8 cellular contexts compared by ENCODE assay signal in the genomic region with DNA sequence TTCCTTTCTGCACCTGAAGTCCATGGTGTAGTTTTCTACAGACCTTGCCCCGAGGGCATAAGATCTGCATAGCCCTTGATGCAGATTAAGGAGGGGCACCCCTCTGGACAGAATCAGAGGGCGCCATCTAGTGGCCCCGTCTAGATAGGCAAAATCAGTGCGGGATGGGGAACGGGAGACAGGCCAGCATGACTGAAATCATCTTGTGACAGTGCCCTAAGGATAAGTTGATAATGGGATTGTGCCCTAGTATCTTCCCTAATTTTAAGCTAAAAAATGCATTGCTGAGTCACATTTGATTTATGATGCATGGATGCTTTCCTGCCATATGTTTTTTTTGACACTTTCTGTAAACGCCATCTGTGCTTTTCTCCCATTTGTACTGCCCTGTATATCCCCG. TPM values are rescaled to one million over a fixed set of nuclear protein-coding genes. Genes with fewer than 3 reads are reported as not detected.
DNase-seq lines count a peak whose midpoint lies in the region; ATAC-seq, FAIRE-seq and TF ChIP-seq lines count a peak whose summit lies in the region.

No MANE protein-coding gene starts in this region.

- DNase-seq in AG04450 (ENCODE audit: low read depth, low spot score) = no peak
- DNase-seq in GM19239 (ENCODE audit: insufficient read length, low spot score) = peak; percentile 62
- peak; percentile 87 for DNase-seq in NCI-H345 (lab: John Stamatoyannopoulos, UW)
- DNase-seq in activated CD4-positive, alpha-beta T cell treated with anti-CD3 and anti-CD28 coated beads, Interleukin-2, amount 10 ng/mL, durations not matched to agents 24 days and 14 days = peak; percentile 90
- no peak for DNase-seq in coronary artery (ENCODE audit: low spot score)
- peak; percentile 64 for DNase-seq in lung (ENCODE audit: low spot score)
- DNase-seq in stimulated activated CD8-positive, alpha-beta memory T cell treated with anti-CD3 and anti-CD28 coated beads, Interleukin-2, amount 100 ng/mL, for 48 hours (ENCODE audit: low read depth in 2 of 2) = peak; percentile 55 to 73

- 34 to 45% methylated on average over 7 of the region's 7 CpGs for WGBS in lung, 2 donors

- CTCF ChIA-PET in AG04450 (lab: Charles Lee) = interaction anchor here (0.6 to 4.9 kb wide), 46 partner anchors 8 to 551 kb away, joined by 3 to 54 read pairs (median 5); a partner anchor contains a TSS

- H3K9me3 Mint-ChIP-seq in activated CD4-positive, alpha-beta T cell treated with anti-CD3 and anti-CD28 coated beads, Interleukin-2, amount 10 ng/mL, durations not matched to agents 24 days and 14 days = no peaks in the 10 kb centered on the region

- no peak for ATAC-seq in lung (ENCODE audit: insufficient read depth, low FRiP score)
- ATAC-seq in GM19467 (IDR thresholded peaks at IDR 0.05; ENCODE audit: unreplicated experiment) = no peak

- TF ChIP-seq CTCF in AG04450 (IDR thresholded peaks at IDR 0.05; ENCODE audit: low read depth, low read length) (peak; percentile 92), coronary artery (IDR thresholded peaks at IDR 0.05) (peak; percentile 48), lung (IDR thresholded peaks at IDR 0.05; ENCODE audit: control extremely low read depth, extremely low read depth) (peak; percentile 73)

- H3K27ac ChIP-seq in AG04450 (ENCODE audit: low read depth, low read length) (no peak overlapping the region), coronary artery (no peak overlapping the region), lung (ENCODE audit: low read depth in 1 of 2, low read length in 1 of 2) (no peak overlapping the region)

- peak; percentile 72 for FAIRE-seq in GM19239 (lab: Jason Lieb, UNC)

- no peak overlapping the region for H3K4me3 Mint-ChIP-seq in activated CD4-positive, alpha-beta T cell treated with anti-CD3 and anti-CD28 coated beads, Interleukin-2, amount 10 ng/mL, durations not matched to agents 24 days and 14 days

- peaks cover 20% of the 10 kb centered on the region for H3K4me1 Mint-ChIP-seq in activated CD4-positive, alpha-beta T cell treated with anti-CD3 and anti-CD28 coated beads, Interleukin-2, amount 10 ng/mL, durations not matched to agents 24 days and 14 days

- H3K36me3 ChIP-seq in lung (ENCODE audit: control insufficient read depth in 2 of 2, insufficient read depth in 2 of 2, low read length in 2 of 2) = peaks cover 14 to 30% of the 10 kb centered on the region in 2 donors

- POLR2A ChIA-PET in AG04450 (lab: Yijun Ruan, JAX) = no interaction called here

- H3K36me3 Mint-ChIP-seq in activated CD4-positive, alpha-beta T cell treated with anti-CD3 and anti-CD28 coated beads, Interleukin-2, amount 10 ng/mL, durations not matched to agents 24 days and 14 days (ENCODE audit: low read depth) = peaks cover 30% of the 10 kb centered on the region

- no peaks in the 10 kb centered on the region for H3K27me3 ChIP-seq in AG04450 (ENCODE audit: control insufficient read depth, insufficient read depth, low read length)
- H3K27me3 ChIP-seq in lung (ENCODE audit: control insufficient read depth, insufficient read depth) = no peaks in the 10 kb centered on the region

- H3K27ac Mint-ChIP-seq in activated CD4-positive, alpha-beta T cell treated with anti-CD3 and anti-CD28 coated beads, Interleukin-2, amount 10 ng/mL, durations not matched to agents 24 days and 14 days = no peak overlapping the region

- H3K4me3 ChIP-seq in AG04450 (ENCODE audit: low read depth, low read length) (no peak overlapping the region), coronary artery (no peak overlapping the region), lung (no peak overlapping the region)

- peaks cover 9% of the 10 kb centered on the region; the same call in 1 of the 2 replicates for H3K9me3 ChIP-seq in AG04450 (ENCODE audit: control insufficient read depth, insufficient read depth, low read length)
- peaks cover 0 to 2% of the 10 kb centered on the region in 2 donors for H3K9me3 ChIP-seq in lung (ENCODE audit: control insufficient read depth in 2 of 2, insufficient read depth in 1 of 2, low read length in 1 of 2)

- no peaks in the 10 kb centered on the region for H3K27me3 Mint-ChIP-seq in activated CD4-positive, alpha-beta T cell treated with anti-CD3 and anti-CD28 coated beads, Interleukin-2, amount 10 ng/mL, durations not matched to agents 24 days and 14 days

- intact Hi-C loops in activated CD4-positive, alpha-beta T cell treated with anti-CD3 and anti-CD28 coated beads, Interleukin-2, amount 10 ng/mL, durations not matched to agents 24 days and 14 days (cut with micrococcal nuclease) = no loop called here

- no peaks in the 10 kb centered on the region for H3K4me1 ChIP-seq in lung (ENCODE audit: control insufficient read depth in 2 of 2, insufficient read depth in 2 of 2, low read length in 2 of 2)

RNA-seq across cellular contexts. Expression of a gene that starts 19.1 kb away (rescaled TPM):
- 140 and 141 TPM in 2 replicates for polyA plus RNA-seq in AG04450 (2011; rRNA removed)
- 252 and 311 TPM in 2 replicates for polyA minus RNA-seq in AG04450 (2011; rRNA and poly(A)+ RNA removed)
- total RNA-seq in activated CD4-positive, alpha-beta T cell treated with anti-CD3 and anti-CD28 coated beads, Interleukin-2, amount 10 ng/mL, durations not matched to agents 24 days and 14 days = 592 and 598 TPM in 2 replicates
- total RNA-seq in lung = 100 to 1,000 TPM in 1 of 2 donors, 10 to 100 TPM in 1; 91.3 to 225 TPM
- 100 to 1,000 TPM in 1 of 2 donors, 10 to 100 TPM in 1; 79.8 to 151 TPM for polyA plus RNA-seq in lung

RNA-seq across cellular contexts. Expression of a gene that starts 58.3 kb away (rescaled TPM):
- 11.3 and 14.0 TPM in 2 replicates for polyA plus RNA-seq in AG04450 (2011; rRNA removed)
- 10.9 and 12.3 TPM in 2 replicates for polyA minus RNA-seq in AG04450 (2011; rRNA and poly(A)+ RNA removed)
- 44.4 and 50.8 TPM in 2 replicates for total RNA-seq in activated CD4-positive, alpha-beta T cell treated with anti-CD3 and anti-CD28 coated beads, Interleukin-2, amount 10 ng/mL, durations not matched to agents 24 days and 14 days
- 10 to 100 TPM in 1 of 2 donors, 1 to 10 TPM in 1; 7.5 to 10.1 TPM for total RNA-seq in lung
- 10 to 100 TPM; 11.5 to 11.8 TPM for polyA plus RNA-seq in lung

Comparison
In these comparisons a context has a peak if more than half of its experiments do, and no peak if none do; other contexts are left out.
1. DNase-seq: peak in GM19239 (single experiment), NCI-H345 (single experiment), activated CD4-positive, alpha-beta T cell treated with anti-CD3 and anti-CD28 coated beads, Interleukin-2, amount 10 ng/mL, durations not matched to agents 24 days and 14 days (single experiment), lung (single experiment) and stimulated activated CD8-positive, alpha-beta memory T cell treated with anti-CD3 and anti-CD28 coated beads, Interleukin-2, amount 100 ng/mL, for 48 hours (2 of 2); none in AG04450 (single experiment) and coronary artery (single experiment).
2. Peak in every context shown above with its lines, with median percentiles within 50 percentile points of each other: CTCF ChIP-seq.